Comparison of ENCODE assay signal across 1 cellular context in genomic region chr9:16262467-16263261, GRCh38.
TF ChIP-seq lines count a peak whose summit lies in the region.

No MANE protein-coding gene starts in this region.

TF ChIP-seq in HEK293, 187 proteins besides CTCF, POLR2A, EP300 and RAD21 (continued from another document):
- 0 out of 2 replicates have a peak, but pooled peaks have one; percentile 18 for TF ChIP-seq ZNF692 (tag by site-specific recombination; IDR thresholded peaks at IDR 0.05)
- no peak for TF ChIP-seq MYNN (tag by site-specific recombination; IDR thresholded peaks at IDR 0.05; ENCODE audit: borderline replicate concordance)
- no peak for TF ChIP-seq ZNF777 (tag by site-specific recombination; IDR thresholded peaks at IDR 0.05; ENCODE audit: borderline replicate concordance)
- no peak for TF ChIP-seq ZNF133 (tag by site-specific recombination; IDR thresholded peaks at IDR 0.05)
- TF ChIP-seq WT1 (tag by site-specific recombination; IDR thresholded peaks at IDR 0.05), result no peak
- TF ChIP-seq PRDM10 (tag by site-specific recombination; IDR thresholded peaks at IDR 0.05), result peak; percentile 37; the same call in 1 of the 2 replicates
